27 cellular contexts compared by ENCODE assay signal in the genomic region with DNA sequence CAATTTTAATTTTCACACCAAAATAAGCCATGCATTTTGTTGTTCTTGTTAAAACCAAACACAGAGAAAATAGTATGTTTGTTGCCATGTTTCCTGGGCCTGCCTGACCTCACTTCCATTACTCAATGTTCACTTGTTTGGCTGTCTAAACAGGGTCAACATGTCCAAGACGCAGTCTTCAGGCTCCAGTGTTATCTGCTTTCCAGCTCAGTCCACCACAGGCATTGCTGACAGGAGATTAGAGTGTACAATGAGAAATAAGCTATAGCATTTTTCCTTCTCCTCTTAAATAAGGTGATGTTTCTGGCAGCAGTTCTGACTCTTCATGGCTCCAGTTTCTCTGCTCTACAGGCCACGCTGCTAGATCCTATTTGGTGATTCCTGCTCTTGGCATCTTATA.
"Had no signal": no experiment of that assay in that cellular context is flagged by ENCODE, and none has a peak within 500 bp of the region (broad histone marks: within the 10 kb centered on the region; RNA-seq: fewer than 3 reads in every experiment).

No MANE protein-coding gene starts in this region.

- DNase-seq: activated CD4-positive, alpha-beta T cell treated with anti-CD3 and anti-CD28 coated beads, Interleukin-2, amount 10 ng/mL, durations not matched to agents 7 days and 5 days; activated CD4-positive, alpha-beta T cell treated with anti-CD3 and anti-CD28 coated beads, Interleukin-2, amount 50 U/mL, for 48 hours; activated CD8-positive, alpha-beta memory T cell treated with anti-CD3 and anti-CD28 coated beads, Interleukin-2, amount 50 U/mL, for 4 hours; activated CD8-positive, alpha-beta T cell treated with anti-CD3 and anti-CD28 coated beads, Interleukin-2, amount 10 ng/mL, durations not matched to agents 7 days and 5 days; activated gamma-delta T cell treated with Interleukin-2 at 50 U/mL for 16 hours; activated naive CD4-positive, alpha-beta T cell treated with anti-CD3 and anti-CD28 coated beads for 36 hours; activated T-cell treated with anti-CD3 and anti-CD28 coated beads for 4 hours; activated T-cell treated with anti-CD3 and anti-CD28 coated beads, Interleukin-2, amount 50 U/mL, for 4 hours; adrenal gland; anterior cingulate cortex; brain microvascular endothelial cell; central memory CD4-positive, alpha-beta T cell; Karpas-422; KBM-7; NCI-H1105; NCI-H1417 treated with DMSO at 0.1 percent for 48 hours; NCI-H187 treated with DMSO at 0.1 percent for 48 hours; NCI-H2081; NCI-H2171 treated with DMSO at 0.1 percent for 48 hours; NCI-H510A; NCI-H526; NCI-H748 treated with DMSO at 0.1 percent for 48 hours; NK-92 treated with Interleukin-12 subunit alpha and Interleukin-12 subunit beta, amount 100 ng/mL, for 24 hours; Right ventricle myocardium superior; T1000 had no signal

- H3K9me3 Mint-ChIP-seq: activated CD4-positive, alpha-beta T cell treated with anti-CD3 and anti-CD28 coated beads, Interleukin-2, amount 10 ng/mL, durations not matched to agents 7 days and 5 days; activated naive CD4-positive, alpha-beta T cell treated with anti-CD3 and anti-CD28 coated beads, Interleukin-2, amount 50 U/mL, for 72 hours; activated T-helper 1 cell treated with anti-CD3 and anti-CD28 coated beads, Interleukin-12 subunit alpha, Interleukin-12 subunit beta, Interleukin-2, Interleukin-4 antibody, amounts not matched to agents 30 ng/mL and 10 ng/mL and 1 ng/mL, durations not matched to agents 14 hours and 24 hours and 36 hours had no signal

- H3K36me3 Mint-ChIP-seq: activated naive CD4-positive, alpha-beta T cell treated with anti-CD3 and anti-CD28 coated beads, Interleukin-2, amount 50 U/mL, for 72 hours had no signal

- H3K4me3 Mint-ChIP-seq: activated CD4-positive, alpha-beta T cell treated with anti-CD3 and anti-CD28 coated beads, Interleukin-2, amount 10 ng/mL, durations not matched to agents 7 days and 5 days; activated CD8-positive, alpha-beta T cell treated with anti-CD3 and anti-CD28 coated beads, Interleukin-2, amount 10 ng/mL, durations not matched to agents 7 days and 5 days; activated naive CD4-positive, alpha-beta T cell treated with anti-CD3 and anti-CD28 coated beads for 36 hours; activated T-cell treated with anti-CD3 and anti-CD28 coated beads, Interleukin-2, amount 50 U/mL, for 4 hours; activated T-helper 1 cell treated with anti-CD3 and anti-CD28 coated beads, Interleukin-12 subunit alpha, Interleukin-12 subunit beta, Interleukin-2, Interleukin-4 antibody, amounts not matched to agents 30 ng/mL and 10 ng/mL and 1 ng/mL, durations not matched to agents 14 hours and 24 hours and 36 hours had no signal

- H3K9me3 ChIP-seq: adrenal gland had no signal

- H3K4me3 ChIP-seq: adrenal gland had no signal

- H3K27ac Mint-ChIP-seq: activated CD4-positive, alpha-beta T cell treated with anti-CD3 and anti-CD28 coated beads, Interleukin-2, amount 10 ng/mL, durations not matched to agents 7 days and 5 days; activated CD8-positive, alpha-beta T cell treated with anti-CD3 and anti-CD28 coated beads, Interleukin-2, amount 10 ng/mL, durations not matched to agents 7 days and 5 days; activated naive CD4-positive, alpha-beta T cell treated with anti-CD3 and anti-CD28 coated beads for 36 hours; activated naive CD4-positive, alpha-beta T cell treated with anti-CD3 and anti-CD28 coated beads, Interleukin-2, amount 50 U/mL, for 72 hours; activated T-helper 1 cell treated with anti-CD3 and anti-CD28 coated beads, Interleukin-12 subunit alpha, Interleukin-12 subunit beta, Interleukin-2, Interleukin-4 antibody, amounts not matched to agents 30 ng/mL and 10 ng/mL and 1 ng/mL, durations not matched to agents 14 hours and 24 hours and 36 hours had no signal

- H3K4me1 Mint-ChIP-seq: activated CD4-positive, alpha-beta T cell treated with anti-CD3 and anti-CD28 coated beads, Interleukin-2, amount 10 ng/mL, durations not matched to agents 7 days and 5 days had no signal

- H3K27me3 Mint-ChIP-seq: activated CD4-positive, alpha-beta T cell treated with anti-CD3 and anti-CD28 coated beads, Interleukin-2, amount 10 ng/mL, durations not matched to agents 7 days and 5 days had no signal

- H3K36me3 ChIP-seq: adrenal gland, brain microvascular endothelial cell had no signal

- H3K27me3 ChIP-seq: adrenal gland, brain microvascular endothelial cell had no signal

- ATAC-seq: activated CD8-positive, alpha-beta T cell treated with anti-CD3 and anti-CD28 coated beads, Interleukin-2, amount 10 ng/mL, durations not matched to agents 7 days and 5 days; activated naive CD4-positive, alpha-beta T cell treated with anti-CD3 and anti-CD28 coated beads, Interleukin-2, amount 50 U/mL, for 72 hours; activated T-cell treated with anti-CD3 and anti-CD28 coated beads, Interleukin-2, amount 50 U/mL, for 4 hours had no signal

- H3K4me1 ChIP-seq: adrenal gland had no signal

- H3K27ac ChIP-seq: adrenal gland, brain microvascular endothelial cell had no signal
